ENCODE assay signal across 18 cellular contexts in genomic region chr16:61419771-61420170, GRCh38.
A peak's percentile ranks its signal among the peaks of the same experiment; 100 is the strongest.
DNase-seq lines count a peak whose midpoint lies in the region; ATAC-seq, FAIRE-seq and TF ChIP-seq lines count a peak whose summit lies in the region.
"Had no signal": no experiment of that assay in that cellular context is flagged by ENCODE, and none has a peak within 500 bp of the region (broad histone marks: within the 10 kb centered on the region; RNA-seq: fewer than 3 reads in every experiment).

No MANE protein-coding gene starts in this region.

- H3K27me3 ChIP-seq in H1 (replicated peaks in 1 of 4; ENCODE audit: control insufficient read depth in 3 of 4, extremely low read depth in 1 of 4, insufficient read depth in 3 of 4, low read length in 3 of 4), result no peaks in the 10 kb centered on the region
- no peaks in the 10 kb centered on the region for H3K27me3 ChIP-seq in mesendoderm (ENCODE audit: insufficient read depth, low read length, poor library complexity)
- H3K27me3 ChIP-seq: BLaER1 treated with 17β-estradiol and CSF1 and Interleukin-3, amounts not matched to agents 10 nM and 100 nM had no signal

- H3K56ac ChIP-seq in H1 (replicated peaks; ENCODE audit: insufficient read length, low read depth, low read length), result no peak overlapping the region
- no peak overlapping the region for H3K56ac ChIP-seq in mesendoderm (ENCODE audit: low read length)

- no peak overlapping the region for H4K91ac ChIP-seq in H1 (replicated peaks; ENCODE audit: insufficient read length, low read length)

- no peak overlapping the region for H2BK20ac ChIP-seq in H1 (ENCODE audit: low read length)

- TF ChIP-seq RAD21 in H1 (IDR thresholded peaks at IDR 0.05 in 1 of 2, conservative IDR thresholded peaks at IDR 0.05 in 1 of 2; ENCODE audit: low read depth in 2 of 2, low read length in 2 of 2), result no peak

- CTCF ChIA-PET in H1 (lab: Charles Lee; ENCODE audit: partially characterized antibody), result interaction anchor here (1.3 kb wide), 1 partner anchor 13 kb away, joined by 3 read pairs; no protein-coding TSS in a partner anchor

- no peak overlapping the region for H2AFZ ChIP-seq in H1 (ENCODE audit: low read length)

- H4K8ac ChIP-seq in H1 (ENCODE audit: extremely low read depth, insufficient read depth, low read length) (no peak overlapping the region), mesendoderm (ENCODE audit: low read depth, low read length) (no peak overlapping the region)

- H2BK15ac ChIP-seq in H1 (ENCODE audit: low read length) (no peak overlapping the region), mesendoderm (replicated peaks; ENCODE audit: low read depth) (no peak overlapping the region)

- no peak overlapping the region for H3K23ac ChIP-seq in H1 (ENCODE audit: insufficient read length)
- H3K23ac ChIP-seq in mesendoderm (ENCODE audit: low read length), result no peak overlapping the region

- no peak overlapping the region for H3K4me2 ChIP-seq in H1 (ENCODE audit: insufficient read depth in 1 of 2, low read depth in 2 of 2, low read length in 2 of 2)
- no peak overlapping the region for H3K4me2 ChIP-seq in mesendoderm (ENCODE audit: low read length)
- H3K4me2 ChIP-seq: BLaER1 treated with 17β-estradiol and CSF1 and Interleukin-3, amounts not matched to agents 10 nM and 100 nM had no signal

- H2BK12ac ChIP-seq in H1 (ENCODE audit: low read depth, low read length), result no peak overlapping the region

- H4K5ac ChIP-seq in H1 (ENCODE audit: insufficient read length, low read depth, low read length) (no peak overlapping the region), mesendoderm (ENCODE audit: low read length) (no peak overlapping the region)

- no peak overlapping the region for H3K27ac ChIP-seq in H1 (ENCODE audit: low read depth, low read length)
- H3K27ac ChIP-seq in mesendoderm (ENCODE audit: low read depth, low read length), result no peak overlapping the region
- H3K27ac ChIP-seq: BLaER1 treated with 17β-estradiol and CSF1 and Interleukin-3, amounts not matched to agents 10 nM and 100 nM had no signal

- no peaks in the 10 kb centered on the region for H3K9me3 ChIP-seq in H1 (ENCODE audit: insufficient read depth in 2 of 2, low read depth in 1 of 2, low read length in 1 of 2)
- H3K9me3 ChIP-seq: BLaER1 treated with 17β-estradiol and CSF1 and Interleukin-3, amounts not matched to agents 10 nM and 100 nM had no signal

- H4K20me1 ChIP-seq in H1 (replicated peaks in 1 of 2; ENCODE audit: control insufficient read depth in 1 of 2, insufficient read depth in 2 of 2, low read length in 2 of 2), result no peaks in the 10 kb centered on the region
- H4K20me1 ChIP-seq: BLaER1 treated with 17β-estradiol and CSF1 and Interleukin-3, amounts not matched to agents 10 nM and 100 nM had no signal

- H3K36me3 ChIP-seq in H1 (ENCODE audit: control insufficient read depth in 2 of 4, insufficient read depth in 4 of 4, low read length in 3 of 4) (no peaks in the 10 kb centered on the region), mesendoderm (ENCODE audit: control insufficient read depth, insufficient read depth, low read length) (no peaks in the 10 kb centered on the region)
- H3K36me3 ChIP-seq: BLaER1 treated with 17β-estradiol and CSF1 and Interleukin-3, amounts not matched to agents 10 nM and 100 nM had no signal

- TF ChIP-seq POLR2A in H1 (IDR thresholded peaks at IDR 0.05; ENCODE audit: control extremely low read depth in 1 of 2, low read depth in 2 of 2, low read length in 2 of 2), result no peak

- peak; percentile 39 for FAIRE-seq in H1 (lab: Jason Lieb, UNC)
- FAIRE-seq: GM12878, GM19239, H54, HepG2 had no signal

- H3K9ac ChIP-seq in H1 (replicated peaks in 1 of 4; ENCODE audit: extremely low read depth in 1 of 4, low read depth in 3 of 4, low read length in 3 of 4), result no peak overlapping the region
- no peak overlapping the region for H3K9ac ChIP-seq in mesendoderm (ENCODE audit: low read length)
- H3K9ac ChIP-seq: BLaER1 treated with 17β-estradiol and CSF1 and Interleukin-3, amounts not matched to agents 10 nM and 100 nM had no signal

- ATAC-seq in HG03521 (IDR thresholded peaks at IDR 0.05; ENCODE audit: unreplicated experiment) (no peak), GM18519 (IDR thresholded peaks at IDR 0.05; ENCODE audit: low FRiP score, unreplicated experiment) (no peak)
- ATAC-seq: CD8-positive, alpha-beta T cell; GM12878; HepG2 had no signal

- no peaks in the 10 kb centered on the region for H3K79me1 ChIP-seq in H1 (ENCODE audit: low read depth, low read length)
- H3K79me1 ChIP-seq in mesendoderm (ENCODE audit: low read length), result no peaks in the 10 kb centered on the region

- H3K4me3 ChIP-seq in H1 (ENCODE audit: extremely low read depth in 1 of 4, insufficient read depth in 2 of 4, low read depth in 3 of 4, low read length in 4 of 4) (no peak overlapping the region), mesendoderm (ENCODE audit: low read length) (no peak overlapping the region)
- H3K4me3 ChIP-seq: BLaER1 treated with 17β-estradiol and CSF1 and Interleukin-3, amounts not matched to agents 10 nM and 100 nM; GM12878 had no signal

- TF ChIP-seq CTCF in H1 (IDR thresholded peaks at IDR 0.05; ENCODE audit: control extremely low read depth in 1 of 3, insufficient read depth in 1 of 3, low read depth in 1 of 3, low read length in 3 of 3), result no peak

- POLR2A ChIA-PET in H1 (lab: Charles Lee; ENCODE audit: partially characterized antibody), result no interaction called here

- no peak overlapping the region for H2BK5ac ChIP-seq in H1 (ENCODE audit: low read depth, low read length)
- H2BK5ac ChIP-seq in mesendoderm (ENCODE audit: low read length), result no peak overlapping the region

- WGBS in H1 (ENCODE audit: extremely low coverage in 1 of 2, insufficient coverage in 1 of 2, insufficient read length in 1 of 2, insufficient replicate concordance in 2 of 2, low coverage in 1 of 2, low lambda C conversion rate in 2 of 2, missing lambda C conversion rate in 1 of 2), 2 experiments, result 71% methylated on average over 2 of the region's 2 CpGs; no CpG with 5 or more reads in 1 of the 2 experiments
- no CpG with 5 or more reads among the region's 2 CpGs for WGBS in mesendoderm (ENCODE audit: extremely low coverage, insufficient coverage, low lambda C conversion rate)

- H3K23me2 ChIP-seq in H1 (ENCODE audit: low read depth, low read length), result no peaks in the 10 kb centered on the region

- H3K14ac ChIP-seq in H1 (ENCODE audit: insufficient read length), result no peak overlapping the region

- DNase-seq in COR-L47 (lab: John Stamatoyannopoulos, UW) (peak; percentile 19), NCI-H748 (lab: John Stamatoyannopoulos, UW; ENCODE audit: unreplicated experiment) (peak; percentile 50), H1 (ENCODE audit: low read depth in 1 of 2, low spot score in 2 of 2) (no peak), mesendoderm (peak; percentile 76), T-helper 9 cell (no peak)
- DNase-seq: CD8-positive, alpha-beta T cell; DMS 273 treated with DMSO at 0.1 percent for 48 hours; DMS53; DND-41; EL; HCEC 1CT had no signal

- no peaks in the 10 kb centered on the region for H3K79me2 ChIP-seq in H1 (ENCODE audit: control insufficient read depth in 1 of 2, insufficient read depth in 2 of 2, low read length in 2 of 2)
- H3K79me2 ChIP-seq in mesendoderm (ENCODE audit: control insufficient read depth, insufficient read depth, low read length), result no peaks in the 10 kb centered on the region

- H3K18ac ChIP-seq in H1 (ENCODE audit: extremely low read depth, low read length) (no peak overlapping the region), mesendoderm (ENCODE audit: low read length) (no peak overlapping the region)

- peaks cover 0 to 5% (median 2%) of the 10 kb centered on the region in 4 experiments; a peak in 2 of 7 replicates for H3K4me1 ChIP-seq in H1 (replicated peaks in 1 of 4; ENCODE audit: control insufficient read depth in 3 of 4, insufficient read depth in 4 of 4, low read length in 3 of 4)
- no peaks in the 10 kb centered on the region for H3K4me1 ChIP-seq in mesendoderm (ENCODE audit: control insufficient read depth, low read depth, low read length)
- H3K4me1 ChIP-seq: BLaER1 treated with 17β-estradiol and CSF1 and Interleukin-3, amounts not matched to agents 10 nM and 100 nM had no signal

- H3K4ac ChIP-seq in H1 (replicated peaks; ENCODE audit: insufficient read length, low read depth, low read length) (no peak overlapping the region), mesendoderm (ENCODE audit: low read depth, low read length) (no peak overlapping the region)

- TF ChIP-seq EP300 in H1 (IDR thresholded peaks at IDR 0.05; ENCODE audit: borderline replicate concordance in 1 of 2, low read depth in 2 of 2, low read length in 2 of 2), result no peak

- no peak overlapping the region for H2BK120ac ChIP-seq in H1 (replicated peaks; ENCODE audit: low read depth, low read length)
- H2BK120ac ChIP-seq in mesendoderm (ENCODE audit: low read depth, low read length), result no peak overlapping the region

- no peak overlapping the region for H2AK5ac ChIP-seq in H1 (ENCODE audit: low read depth, low read length)
- H2AK5ac ChIP-seq in mesendoderm (ENCODE audit: low read length), result no peak overlapping the region

TF ChIP-seq in H1, 55 proteins besides CTCF, POLR2A, EP300 and RAD21 (continues in another document):
- TF ChIP-seq BCL11A (IDR thresholded peaks at IDR 0.05; ENCODE audit: low read depth in 2 of 2, low read length in 2 of 2) (no peak), CBX5 (IDR thresholded peaks at IDR 0.05; ENCODE audit: low read depth, low read length) (no peak), NRF1 (IDR thresholded peaks at IDR 0.05; ENCODE audit: low read depth, low read length) (no peak), POLR2AphosphoS5 (IDR thresholded peaks at IDR 0.05; ENCODE audit: low read depth, low read length) (no peak), MAX (IDR thresholded peaks at IDR 0.05) (no peak)

Comparison
In these comparisons a context has a peak if more than half of its experiments do, and no peak if none do; other contexts are left out.
1. DNase-seq: peak in COR-L47 (single experiment), NCI-H748 (single experiment) and mesendoderm (single experiment); none in H1 (0 of 2) and T-helper 9 cell (single experiment).